ENCODE assay signal across 16 cellular contexts in genomic region chr4:188904617-188905016, GRCh38.
DNase-seq lines count a peak whose midpoint lies in the region.
"Had no signal": no experiment of that assay in that cellular context is flagged by ENCODE, and none has a peak within 500 bp of the region (broad histone marks: within the 10 kb centered on the region; RNA-seq: fewer than 3 reads in every experiment).

No MANE protein-coding gene starts in this region.

- no peak overlapping the region for H3K18ac ChIP-seq in mesenchymal stem cell (ENCODE audit: low read depth in 1 of 2, low read length in 2 of 2)

- H3K79me1 ChIP-seq in mesenchymal stem cell (replicated peaks; ENCODE audit: low read length, poor library complexity, severe bottlenecking) = no peaks in the 10 kb centered on the region

- no peak overlapping the region for H3K9ac ChIP-seq in mesenchymal stem cell (ENCODE audit: low read length)
- H3K9ac ChIP-seq: BLaER1 treated with 17β-estradiol and CSF1 and Interleukin-3, amounts not matched to agents 10 nM and 100 nM had no signal

- H3K4me1 ChIP-seq in mesenchymal stem cell (ENCODE audit: control insufficient read depth, insufficient read depth, low read depth, low read length) = no peaks in the 10 kb centered on the region
- H3K4me1 ChIP-seq: A549; BLaER1 treated with 17β-estradiol and CSF1 and Interleukin-3, amounts not matched to agents 10 nM and 100 nM; Caco-2 had no signal

- H2BK12ac ChIP-seq in mesenchymal stem cell (ENCODE audit: low read length in 2 of 2) = no peak overlapping the region

- no peaks in the 10 kb centered on the region for H3K36me3 ChIP-seq in mesenchymal stem cell (ENCODE audit: control insufficient read depth in 1 of 2, insufficient read depth in 2 of 2, low read depth in 1 of 2, low read length in 2 of 2)
- H3K36me3 ChIP-seq: BLaER1 treated with 17β-estradiol and CSF1 and Interleukin-3, amounts not matched to agents 10 nM and 100 nM had no signal

- WGBS in mesenchymal stem cell = 88% methylated on average over 11 of the region's 12 CpGs

- no peak overlapping the region for H2BK120ac ChIP-seq in mesenchymal stem cell (ENCODE audit: low read depth, low read length)

- no peaks in the 10 kb centered on the region for H3K9me3 ChIP-seq in mesenchymal stem cell (ENCODE audit: control insufficient read depth, low read length)
- H3K9me3 ChIP-seq: A549; BLaER1 treated with 17β-estradiol and CSF1 and Interleukin-3, amounts not matched to agents 10 nM and 100 nM; Caco-2 had no signal

- no peak overlapping the region for H4K8ac ChIP-seq in mesenchymal stem cell (ENCODE audit: low read length)

- H3K14ac ChIP-seq in mesenchymal stem cell (ENCODE audit: low read length in 2 of 2) = no peak overlapping the region

- H3K23ac ChIP-seq in mesenchymal stem cell (ENCODE audit: low read length in 2 of 2) = no peak overlapping the region

- H3K4me2 ChIP-seq in mesenchymal stem cell (ENCODE audit: low read length, poor library complexity, severe bottlenecking) = no peak overlapping the region
- H3K4me2 ChIP-seq: A549; BLaER1 treated with 17β-estradiol and CSF1 and Interleukin-3, amounts not matched to agents 10 nM and 100 nM had no signal

- H4K91ac ChIP-seq in mesenchymal stem cell (ENCODE audit: low read length) = peak overlapping the region; percentile 27

- H2BK15ac ChIP-seq in mesenchymal stem cell (ENCODE audit: low read depth, poor library complexity, severe bottlenecking) = no peak overlapping the region

- DNase-seq in DMS53 (lab: John Stamatoyannopoulos, UW) (peak; percentile 50), DMS53 treated with DMSO at 0.1 percent for 48 hours (lab: John Stamatoyannopoulos, UW; ENCODE audit: unreplicated experiment) (no peak), mesenchymal stem cell (no peak), SIG-M5 treated with dmso at 0.1 percent for 504 hours (lab: John Stamatoyannopoulos, UW; ENCODE audit: unreplicated experiment) (no peak), RKO (ENCODE audit: low spot score) (no peak)
- DNase-seq: AML-193; Caco-2; Calu3; CD4-positive, alpha-beta T cell; CD8-positive, alpha-beta T cell; DMS79 treated with DMSO at 0.1 percent for 48 hours; GF-D8 had no signal

- no peak overlapping the region for H3K27ac ChIP-seq in mesenchymal stem cell (ENCODE audit: low read length, poor library complexity, severe bottlenecking)
- H3K27ac ChIP-seq: 22Rv1; A549; BLaER1 treated with 17β-estradiol and CSF1 and Interleukin-3, amounts not matched to agents 10 nM and 100 nM; C4-2B had no signal

- no peaks in the 10 kb centered on the region for H3K27me3 ChIP-seq in mesenchymal stem cell (ENCODE audit: control insufficient read depth in 1 of 2, insufficient read depth in 1 of 2, low read length in 2 of 2)
- H3K27me3 ChIP-seq: BLaER1 treated with 17β-estradiol and CSF1 and Interleukin-3, amounts not matched to agents 10 nM and 100 nM had no signal

- no peak overlapping the region for H3K4me3 ChIP-seq in mesenchymal stem cell (ENCODE audit: insufficient read depth in 1 of 2, low read depth in 1 of 2, low read length in 2 of 2)
- H3K4me3 ChIP-seq: A549; BLaER1 treated with 17β-estradiol and CSF1 and Interleukin-3, amounts not matched to agents 10 nM and 100 nM had no signal

- no peak overlapping the region for H3K4ac ChIP-seq in mesenchymal stem cell (ENCODE audit: low read depth in 1 of 2, low read length in 2 of 2)

- H2AK5ac ChIP-seq in mesenchymal stem cell (ENCODE audit: low read length, severe bottlenecking) = no peak overlapping the region

- H2AFZ ChIP-seq in mesenchymal stem cell (ENCODE audit: low read depth, low read length) = no peak overlapping the region

- no peak overlapping the region for H2BK5ac ChIP-seq in mesenchymal stem cell (ENCODE audit: low read depth, low read length, poor library complexity, severe bottlenecking)
